In the genomic region with DNA sequence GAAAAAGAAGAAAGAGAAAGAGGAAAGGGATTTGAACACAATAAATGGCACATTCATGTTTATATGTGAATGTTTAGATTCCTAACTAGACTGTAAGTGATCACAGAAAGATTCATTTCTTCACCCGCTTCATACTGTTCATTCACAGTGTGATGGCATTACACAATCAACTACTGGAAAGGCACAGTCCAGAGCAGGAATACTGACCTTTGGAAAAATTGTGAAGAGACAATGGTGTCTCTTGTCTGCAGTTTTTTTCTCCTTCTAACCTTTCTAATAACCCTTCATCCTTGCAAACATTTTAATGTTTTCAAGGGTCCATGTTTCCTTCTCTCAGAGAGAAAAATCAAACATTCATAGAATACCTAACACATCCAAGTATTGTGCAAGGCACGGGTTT, we compare ENCODE assay signal across 2 cellular contexts.
A peak's percentile ranks its signal among the peaks of the same experiment; 100 is the strongest.
TF ChIP-seq lines count a peak whose summit lies in the region.

No MANE protein-coding gene starts in this region.

TF ChIP-seq in HepG2, 621 proteins besides CTCF, POLR2A, EP300 and RAD21:
- TF ChIP-seq BCL6 (CRISPR knock-in tag; IDR thresholded peaks at IDR 0.05) (peak; percentile 29; the same call in 1 of the 2 replicates), ZBTB7A (CRISPR knock-in tag; IDR thresholded peaks at IDR 0.05) (no peak), THYN1 (CRISPR knock-in tag; IDR thresholded peaks at IDR 0.05; ENCODE audit: borderline replicate concordance, low read depth) (no peak), ZNF260 (CRISPR knock-in tag; IDR thresholded peaks at IDR 0.05; ENCODE audit: borderline replicate concordance, low read depth) (no peak), PRMT3 (CRISPR knock-in tag; IDR thresholded peaks at IDR 0.05; ENCODE audit: borderline replicate concordance, low read depth) (no peak), TEAD2 (CRISPR knock-in tag; IDR thresholded peaks at IDR 0.05) (no peak), ZSCAN25 (CRISPR knock-in tag; IDR thresholded peaks at IDR 0.05) (no peak), CEBPB (IDR thresholded peaks at IDR 0.05; ENCODE audit: borderline replicate concordance, low read depth, low read length) (peak; percentile 48; the same call in 1 of the 2 replicates), ZNF577 (CRISPR knock-in tag; IDR thresholded peaks at IDR 0.05; ENCODE audit: borderline replicate concordance, low read depth) (no peak), SKIL (CRISPR knock-in tag; IDR thresholded peaks at IDR 0.05; ENCODE audit: borderline replicate concordance) (no peak), PITX1 (CRISPR knock-in tag; IDR thresholded peaks at IDR 0.05) (no peak), ZNF234 (CRISPR knock-in tag; conservative IDR thresholded peaks at IDR 0.05) (no peak), TAF1 (CRISPR knock-in tag; IDR thresholded peaks at IDR 0.05) (no peak), MIER3 (CRISPR knock-in tag; IDR thresholded peaks at IDR 0.05; ENCODE audit: borderline replicate concordance) (no peak)
- TF ChIP-seq, protein P1, sequence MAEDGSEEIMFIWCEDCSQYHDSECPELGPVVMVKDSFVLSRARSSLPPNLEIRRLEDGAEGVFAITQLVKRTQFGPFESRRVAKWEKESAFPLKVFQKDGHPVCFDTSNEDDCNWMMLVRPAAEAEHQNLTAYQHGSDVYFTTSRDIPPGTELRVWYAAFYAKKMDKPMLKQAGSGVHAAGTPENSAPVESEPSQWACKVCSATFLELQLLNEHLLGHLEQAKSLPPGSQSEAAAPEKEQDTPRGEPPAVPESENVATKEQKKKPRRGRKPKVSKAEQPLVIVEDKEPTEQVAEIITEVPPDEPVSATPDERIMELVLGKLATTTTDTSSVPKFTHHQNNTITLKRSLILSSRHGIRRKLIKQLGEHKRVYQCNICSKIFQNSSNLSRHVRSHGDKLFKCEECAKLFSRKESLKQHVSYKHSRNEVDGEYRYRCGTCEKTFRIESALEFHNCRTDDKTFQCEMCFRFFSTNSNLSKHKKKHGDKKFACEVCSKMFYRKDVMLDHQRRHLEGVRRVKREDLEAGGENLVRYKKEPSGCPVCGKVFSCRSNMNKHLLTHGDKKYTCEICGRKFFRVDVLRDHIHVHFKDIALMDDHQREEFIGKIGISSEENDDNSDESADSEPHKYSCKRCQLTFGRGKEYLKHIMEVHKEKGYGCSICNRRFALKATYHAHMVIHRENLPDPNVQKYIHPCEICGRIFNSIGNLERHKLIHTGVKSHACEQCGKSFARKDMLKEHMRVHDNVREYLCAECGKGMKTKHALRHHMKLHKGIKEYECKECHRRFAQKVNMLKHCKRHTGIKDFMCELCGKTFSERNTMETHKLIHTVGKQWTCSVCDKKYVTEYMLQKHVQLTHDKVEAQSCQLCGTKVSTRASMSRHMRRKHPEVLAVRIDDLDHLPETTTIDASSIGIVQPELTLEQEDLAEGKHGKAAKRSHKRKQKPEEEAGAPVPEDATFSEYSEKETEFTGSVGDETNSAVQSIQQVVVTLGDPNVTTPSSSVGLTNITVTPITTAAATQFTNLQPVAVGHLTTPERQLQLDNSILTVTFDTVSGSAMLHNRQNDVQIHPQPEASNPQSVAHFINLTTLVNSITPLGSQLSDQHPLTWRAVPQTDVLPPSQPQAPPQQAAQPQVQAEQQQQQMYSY (CRISPR knock-in tag; IDR thresholded peaks at IDR 0.05) = no peak
TF ChIP-seq in HepG2: peak in this region for 2.

TF ChIP-seq in H1, 55 proteins besides CTCF, POLR2A, EP300 and RAD21:
- TF ChIP-seq KDM1A (IDR thresholded peaks at IDR 0.05; ENCODE audit: borderline replicate concordance, low read length) (no peak), YY1 (IDR thresholded peaks at IDR 0.05; ENCODE audit: low read depth, low read length) (no peak), BRCA1 (IDR thresholded peaks at IDR 0.05; ENCODE audit: low read depth, low read length) (no peak), SP1 (IDR thresholded peaks at IDR 0.05; ENCODE audit: low read depth, low read length) (no peak), EGR1 (IDR thresholded peaks at IDR 0.05; ENCODE audit: borderline replicate concordance, low read depth, low read length) (no peak), POLR2AphosphoS5 (IDR thresholded peaks at IDR 0.05; ENCODE audit: low read depth, low read length) (no peak), POU5F1 (IDR thresholded peaks at IDR 0.05; ENCODE audit: low read depth, low read length) (no peak), MAX (IDR thresholded peaks at IDR 0.05) (no peak), RFX5 (IDR thresholded peaks at IDR 0.05; ENCODE audit: borderline replicate concordance, low read depth, low read length) (no peak), SRF (IDR thresholded peaks at IDR 0.05; ENCODE audit: low read depth, low read length) (no peak), SIRT6 (IDR thresholded peaks at IDR 0.05; ENCODE audit: low read length) (no peak), SAP30 (IDR thresholded peaks at IDR 0.05; ENCODE audit: insufficient read depth, insufficient replicate concordance, low read length) (no peak), NANOG (IDR thresholded peaks at IDR 0.05; ENCODE audit: insufficient read depth, low read depth, low read length, poor library complexity, severe bottlenecking) (no peak), E2F6 (IDR thresholded peaks at IDR 0.05) (no peak), ASH2L (IDR thresholded peaks at IDR 0.05; ENCODE audit: low read length) (no peak), TEAD4 (IDR thresholded peaks at IDR 0.05; ENCODE audit: low read depth, low read length) (no peak), ZNF274 (IDR thresholded peaks at IDR 0.05; ENCODE audit: borderline replicate concordance, extremely low read depth, low read length) (no peak), RNF2 (IDR thresholded peaks at IDR 0.05; ENCODE audit: borderline replicate concordance, low read depth, low read length, missing control alignments, poor library complexity, severe bottlenecking) (no peak), GABPA (IDR thresholded peaks at IDR 0.05; ENCODE audit: borderline replicate concordance, insufficient read depth, low read length) (no peak)
- TF ChIP-seq, protein P2, sequence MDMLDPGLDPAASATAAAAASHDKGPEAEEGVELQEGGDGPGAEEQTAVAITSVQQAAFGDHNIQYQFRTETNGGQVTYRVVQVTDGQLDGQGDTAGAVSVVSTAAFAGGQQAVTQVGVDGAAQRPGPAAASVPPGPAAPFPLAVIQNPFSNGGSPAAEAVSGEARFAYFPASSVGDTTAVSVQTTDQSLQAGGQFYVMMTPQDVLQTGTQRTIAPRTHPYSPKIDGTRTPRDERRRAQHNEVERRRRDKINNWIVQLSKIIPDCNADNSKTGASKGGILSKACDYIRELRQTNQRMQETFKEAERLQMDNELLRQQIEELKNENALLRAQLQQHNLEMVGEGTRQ (IDR thresholded peaks at IDR 0.05; ENCODE audit: low read length) = no peak
